1 cellular context compared by ENCODE assay signal in the genomic region with DNA sequence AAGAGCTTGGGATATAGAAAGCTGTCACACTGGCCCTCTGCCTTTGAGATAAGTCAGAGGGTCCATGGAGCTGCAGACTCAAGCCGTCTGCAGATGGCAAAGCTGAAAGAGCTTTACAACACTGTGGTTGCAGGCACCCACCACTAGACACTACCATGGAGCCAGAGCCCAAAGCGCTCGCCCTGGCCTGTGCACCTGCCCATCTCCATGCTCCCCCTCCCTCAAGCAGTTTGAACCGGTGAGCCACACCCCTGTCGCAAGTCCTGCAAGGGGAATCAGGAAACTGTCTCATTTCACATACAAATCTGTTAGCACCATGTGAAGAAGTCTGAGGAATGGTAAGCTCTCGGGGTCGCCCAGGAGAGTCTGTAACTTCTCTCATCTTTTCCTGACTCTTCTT. TPM values are rescaled to one million over a fixed set of nuclear protein-coding genes. Genes with fewer than 3 reads are reported as not detected.
"Had no signal": no experiment of that assay in that cellular context is flagged by ENCODE, and none has a peak within 500 bp of the region (broad histone marks: within the 10 kb centered on the region; RNA-seq: fewer than 3 reads in every experiment).

No MANE protein-coding gene starts in this region.

RNA-seq across cellular contexts. Expression of gene AKR1C2, which starts 6.4 kb away (rescaled TPM):
- total RNA-seq: H7 had no signal
